18 cellular contexts compared by ENCODE assay signal in the genomic region with DNA sequence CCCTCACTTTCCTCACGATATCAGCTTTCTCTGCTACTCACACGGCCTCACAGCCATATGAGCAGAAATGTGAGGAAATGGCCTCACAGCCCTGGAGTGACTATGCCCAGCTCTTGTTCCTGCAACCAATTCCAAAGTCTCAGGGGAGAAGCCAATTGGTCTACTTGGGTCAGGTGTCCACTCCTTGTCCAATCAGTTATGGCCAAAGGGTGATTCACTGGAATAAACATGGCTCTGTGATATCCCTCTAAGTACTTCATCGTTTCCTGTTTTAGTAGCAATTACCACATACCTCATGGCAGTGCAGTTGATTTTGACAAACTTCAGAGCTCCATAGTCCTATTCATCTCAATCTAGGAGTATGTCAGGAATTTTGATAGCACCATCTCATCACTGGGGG.
DNase-seq lines count a peak whose midpoint lies in the region; ATAC-seq, FAIRE-seq and TF ChIP-seq lines count a peak whose summit lies in the region.
"Had no signal": no experiment of that assay in that cellular context is flagged by ENCODE, and none has a peak within 500 bp of the region (broad histone marks: within the 10 kb centered on the region; RNA-seq: fewer than 3 reads in every experiment).

No MANE protein-coding gene starts in this region.

- H3K9me3 ChIP-seq in SK-N-SH: no peaks in the 10 kb centered on the region
- no peaks in the 10 kb centered on the region for H3K9me3 ChIP-seq in body of pancreas

- no peak overlapping the region for H2AFZ ChIP-seq in SK-N-SH (ENCODE audit: low read depth)
- H2AFZ ChIP-seq: GM23338 had no signal

- H3K4me3 ChIP-seq in SK-N-SH (ENCODE audit: low read depth in 2 of 2, low read length in 1 of 2) (no peak overlapping the region), fibroblast of pulmonary artery (replicated peaks; ENCODE audit: low read depth, low read length) (no peak overlapping the region), body of pancreas (no peak overlapping the region)
- H3K4me3 ChIP-seq: dorsolateral prefrontal cortex, GM23338 had no signal

- intact Hi-C loops in body of pancreas (cut with DNase I): no loop called here

- no peak for TF ChIP-seq EP300 in SK-N-SH (IDR thresholded peaks at IDR 0.05; ENCODE audit: borderline replicate concordance in 1 of 2, low read depth in 1 of 2, low read length in 1 of 2)

- no peak overlapping the region for H3K9ac ChIP-seq in SK-N-SH

- POLR2A ChIA-PET in SK-N-SH (lab: Yijun Ruan, JAX): no interaction called here

- TF ChIP-seq RAD21 in SK-N-SH (IDR thresholded peaks at IDR 0.05; ENCODE audit: low read length): no peak

- no peak for ATAC-seq in body of pancreas
- ATAC-seq: GM23338 had no signal

- no peak overlapping the region for H3K4me2 ChIP-seq in SK-N-SH
- H3K4me2 ChIP-seq: GM23338 had no signal

- no peak overlapping the region for H3K27ac Mint-ChIP-seq in HFFc6
- H3K27ac Mint-ChIP-seq: GM23338; stimulated activated naive CD8-positive, alpha-beta T cell treated with anti-CD3 and anti-CD28 coated beads, Interleukin-15, Interleukin-2, amounts not matched to agents 100 ng/mL and 50 ng/mL, for 24 hours; T-helper 1 cell treated with Interleukin-12 subunit alpha and Interleukin-12 subunit beta and Interleukin-4 antibody, amounts not matched to agents 30 μg/mL and 1 μg/mL, for 36 hours had no signal

- no peaks in the 10 kb centered on the region for H3K79me2 ChIP-seq in SK-N-SH (ENCODE audit: insufficient read depth)

- no peak for FAIRE-seq in HTR-8/SVneo (lab: Jason Lieb, UNC)
- FAIRE-seq: astrocyte, RCC 7860, urothelium cell line had no signal

- H3K27me3 ChIP-seq in SK-N-SH (ENCODE audit: insufficient read depth) (no peaks in the 10 kb centered on the region), body of pancreas (no peaks in the 10 kb centered on the region)
- H3K27me3 ChIP-seq: dorsolateral prefrontal cortex had no signal

- no peak overlapping the region; the same call in 1 of the 2 replicates for H3K4me3 Mint-ChIP-seq in HFFc6
- H3K4me3 Mint-ChIP-seq: GM23338; stimulated activated naive CD8-positive, alpha-beta T cell treated with anti-CD3 and anti-CD28 coated beads, Interleukin-15, Interleukin-2, amounts not matched to agents 100 ng/mL and 50 ng/mL, for 24 hours; T-helper 1 cell treated with Interleukin-12 subunit alpha and Interleukin-12 subunit beta and Interleukin-4 antibody, amounts not matched to agents 30 μg/mL and 1 μg/mL, for 36 hours had no signal

- 95% methylated on average over 3 of the region's 3 CpGs for WGBS in SK-N-SH (ENCODE audit: low lambda C conversion rate)
- 95 to 100% methylated on average over 3 of the region's 3 CpGs for whole genome bisulfite sequencing in body of pancreas, 2 donors

- H3K36me3 ChIP-seq in SK-N-SH (replicated peaks in 1 of 2; ENCODE audit: control insufficient read depth in 1 of 2, insufficient read depth in 2 of 2, low read length in 1 of 2): peaks cover 7 to 12% of the 10 kb centered on the region in 2 experiments
- H3K36me3 ChIP-seq in body of pancreas (replicated peaks in 1 of 2; ENCODE audit: insufficient read depth in 1 of 2, low read depth in 2 of 2): peaks cover 0 to 3% of the 10 kb centered on the region in 2 donors

- H3K27me3 Mint-ChIP-seq in HFFc6 (ENCODE audit: insufficient read depth): peaks cover 3% of the 10 kb centered on the region
- H3K27me3 Mint-ChIP-seq: stimulated activated naive CD8-positive, alpha-beta T cell treated with anti-CD3 and anti-CD28 coated beads, Interleukin-15, Interleukin-2, amounts not matched to agents 100 ng/mL and 50 ng/mL, for 24 hours had no signal

- no peak overlapping the region for H3K27ac ChIP-seq in SK-N-SH (ENCODE audit: low read depth in 2 of 2, low read length in 1 of 2)
- H3K27ac ChIP-seq in caudate nucleus (ENCODE audit: low read depth, low read length): no peak overlapping the region
- H3K27ac ChIP-seq in body of pancreas: no peak overlapping the region

- H3K9me2 ChIP-seq in SK-N-SH: no peaks in the 10 kb centered on the region

- no peak for TF ChIP-seq POLR2A in body of pancreas (IDR thresholded peaks at IDR 0.05)

- DNase-seq in A172 (ENCODE audit: low spot score) (peak; percentile 72), HFFc6 (peak; percentile 44), SK-N-SH (no peak), fibroblast of pulmonary artery (ENCODE audit: low read depth) (peak; percentile 59), caudate nucleus (lab: John Stamatoyannopoulos, UW) (no peak), body of pancreas (no peak), GM13976 (ENCODE audit: low spot score) (no peak), HTR-8/SVneo (ENCODE audit: insufficient read length, low spot score) (no peak)
- DNase-seq: activated CD4-positive, alpha-beta T cell treated with anti-CD3 and anti-CD28 coated beads for 1 hour; activated CD8-positive, alpha-beta memory T cell treated with anti-CD3 and anti-CD28 coated beads, Interleukin-2, amount 50 U/mL, for 4 hours; activated gamma-delta T cell; dorsolateral prefrontal cortex had no signal

- TF ChIP-seq CTCF in HFFc6 (IDR thresholded peaks at IDR 0.05): no peak
- no peak for TF ChIP-seq CTCF in SK-N-SH (IDR thresholded peaks at IDR 0.05)
- TF ChIP-seq CTCF in fibroblast of pulmonary artery (IDR thresholded peaks at IDR 0.05; ENCODE audit: low read length, missing control alignments): no peak
- no peak for TF ChIP-seq CTCF in body of pancreas (IDR thresholded peaks at IDR 0.05)
- TF ChIP-seq CTCF in GM13976 (IDR thresholded peaks at IDR 0.05; ENCODE audit: borderline replicate concordance, control extremely low read depth, extremely low read depth, insufficient read depth, missing control alignments): no peak

- H3K4me1 Mint-ChIP-seq in HFFc6 (ENCODE audit: low read depth): peaks cover 24% of the 10 kb centered on the region

- H3K9me3 Mint-ChIP-seq in HFFc6: peaks cover 6% of the 10 kb centered on the region
- H3K9me3 Mint-ChIP-seq: GM23338; stimulated activated naive CD8-positive, alpha-beta T cell treated with anti-CD3 and anti-CD28 coated beads, Interleukin-15, Interleukin-2, amounts not matched to agents 100 ng/mL and 50 ng/mL, for 24 hours; T-helper 1 cell treated with Interleukin-12 subunit alpha and Interleukin-12 subunit beta and Interleukin-4 antibody, amounts not matched to agents 30 μg/mL and 1 μg/mL, for 36 hours had no signal

- H3K4me1 ChIP-seq in SK-N-SH (ENCODE audit: control insufficient read depth in 1 of 2, insufficient read depth in 2 of 2, low read depth in 1 of 2, low read length in 1 of 2): no peaks in the 10 kb centered on the region
- no peaks in the 10 kb centered on the region for H3K4me1 ChIP-seq in body of pancreas

- H3F3A ChIP-seq in SK-N-SH (replicated peaks; ENCODE audit: insufficient read depth): no peaks in the 10 kb centered on the region

- CTCF ChIA-PET in SK-N-SH (lab: Yijun Ruan, JAX): no interaction called here

- in situ Hi-C loops in GM13976 (cut with MboI; ENCODE audit: low sequenced_read_pairs, unreplicated experiment): no loop called here

- no peaks in the 10 kb centered on the region for H4K20me1 ChIP-seq in SK-N-SH (ENCODE audit: insufficient read depth)

- peaks cover 16% of the 10 kb centered on the region for H3K36me3 Mint-ChIP-seq in HFFc6 (ENCODE audit: low read depth)

TF ChIP-seq in SK-N-SH, 30 proteins besides CTCF, POLR2A, EP300 and RAD21:
- no peak for TF ChIP-seq EZH2phosphoT487 (IDR thresholded peaks at IDR 0.05; ENCODE audit: borderline replicate concordance, low read depth)
- TF ChIP-seq, protein P1, sequence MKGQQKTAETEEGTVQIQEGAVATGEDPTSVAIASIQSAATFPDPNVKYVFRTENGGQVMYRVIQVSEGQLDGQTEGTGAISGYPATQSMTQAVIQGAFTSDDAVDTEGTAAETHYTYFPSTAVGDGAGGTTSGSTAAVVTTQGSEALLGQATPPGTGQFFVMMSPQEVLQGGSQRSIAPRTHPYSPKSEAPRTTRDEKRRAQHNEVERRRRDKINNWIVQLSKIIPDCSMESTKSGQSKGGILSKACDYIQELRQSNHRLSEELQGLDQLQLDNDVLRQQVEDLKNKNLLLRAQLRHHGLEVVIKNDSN (IDR thresholded peaks at IDR 0.05; ENCODE audit: borderline replicate concordance, low read depth): peak; percentile 25; the same call in 1 of the 2 replicates
- no peak for TF ChIP-seq FOSL2 (IDR thresholded peaks at IDR 0.05; ENCODE audit: borderline replicate concordance, low read depth)
- TF ChIP-seq NRF1 (IDR thresholded peaks at IDR 0.05; ENCODE audit: low read depth, low read length): no peak
- TF ChIP-seq POLR2AphosphoS5 (IDR thresholded peaks at IDR 0.05; ENCODE audit: low read depth, low read length): no peak
TF ChIP-seq in SK-N-SH: peak in this region for 1.

Comparison
In these comparisons a context has a peak if more than half of its experiments do, and no peak if none do; other contexts are left out.
1. DNase-seq: peak in A172 (single experiment), HFFc6 (single experiment) and fibroblast of pulmonary artery (single experiment); none in SK-N-SH (single experiment), caudate nucleus (0 of 61), body of pancreas (0 of 4), GM13976 (single experiment) and HTR-8/SVneo (single experiment).